1 cellular context compared by ENCODE assay signal in genomic region chr17:46770818-46771600, GRCh38.
TF ChIP-seq lines count a peak whose summit lies in the region.

No MANE protein-coding gene starts in this region.

TF ChIP-seq in HepG2, 621 proteins besides CTCF, POLR2A, EP300 and RAD21 (continued from another document and continues in another):
- TF ChIP-seq ARID3A (IDR thresholded peaks at IDR 0.05; ENCODE audit: low read depth, low read length) (no peak), NAIF1 (CRISPR knock-in tag; IDR thresholded peaks at IDR 0.05; ENCODE audit: borderline replicate concordance) (no peak), HNRNPK (IDR thresholded peaks at IDR 0.05; ENCODE audit: low read depth, low read length, poor library complexity, severe bottlenecking) (peak; percentile 60), ZNF607 (CRISPR knock-in tag; IDR thresholded peaks at IDR 0.05; ENCODE audit: borderline replicate concordance) (no peak; the same call in none of the 2 replicates), MTA1 (CRISPR knock-in tag; IDR thresholded peaks at IDR 0.05; ENCODE audit: borderline replicate concordance) (no peak), ZFYVE20 (CRISPR knock-in tag; IDR thresholded peaks at IDR 0.05; ENCODE audit: borderline replicate concordance, low read depth) (no peak), ATF7 (IDR thresholded peaks at IDR 0.05) (no peak), ATF7 (CRISPR knock-in tag; IDR thresholded peaks at IDR 0.05) (no peak), FOXO1 (CRISPR knock-in tag; IDR thresholded peaks at IDR 0.05) (no peak), ETV6 (CRISPR knock-in tag; conservative IDR thresholded peaks at IDR 0.05) (peak; percentile 92; the same call in 1 of the 2 replicates), MTF2 (CRISPR knock-in tag; IDR thresholded peaks at IDR 0.05; ENCODE audit: borderline replicate concordance) (no peak), ZNF318 (CRISPR knock-in tag; IDR thresholded peaks at IDR 0.05) (peak; percentile 19; the same call in 1 of the 2 replicates), ZNF205 (CRISPR knock-in tag; IDR thresholded peaks at IDR 0.05) (no peak), ZNF597 (CRISPR knock-in tag; IDR thresholded peaks at IDR 0.05) (peak; percentile 19; the same call in 1 of the 2 replicates), MEIS1 (CRISPR knock-in tag; IDR thresholded peaks at IDR 0.05; ENCODE audit: borderline replicate concordance) (peak; percentile 57; the same call in 1 of the 2 replicates), NFYC (CRISPR knock-in tag; IDR thresholded peaks at IDR 0.05) (no peak), MYC (CRISPR knock-in tag; IDR thresholded peaks at IDR 0.05; ENCODE audit: borderline replicate concordance) (peak; percentile 59; the same call in 1 of the 2 replicates), KDM2A (CRISPR knock-in tag; IDR thresholded peaks at IDR 0.05; ENCODE audit: borderline replicate concordance, low read depth) (peak; percentile 66), GATA4 (IDR thresholded peaks at IDR 0.05; ENCODE audit: borderline replicate concordance, low read depth) (peak; percentile 13; the same call in 1 of the 2 replicates), ATF6 (CRISPR knock-in tag; conservative IDR thresholded peaks at IDR 0.05) (no peak), FLYWCH1 (CRISPR knock-in tag; IDR thresholded peaks at IDR 0.05) (no peak), BRD4 (CRISPR knock-in tag; IDR thresholded peaks at IDR 0.05) (peak; percentile 34; the same call in 1 of the 2 replicates), HINFP (CRISPR knock-in tag; IDR thresholded peaks at IDR 0.05; ENCODE audit: low read depth) (no peak; the same call in 1 of the 2 replicates), ELF4 (CRISPR knock-in tag; IDR thresholded peaks at IDR 0.05; ENCODE audit: borderline replicate concordance) (no peak), GABPB1 (CRISPR knock-in tag; IDR thresholded peaks at IDR 0.05) (peak; percentile 64; the same call in 1 of the 2 replicates), RARA (CRISPR knock-in tag; IDR thresholded peaks at IDR 0.05) (no peak; the same call in 1 of the 2 replicates), IKZF1 (IDR thresholded peaks at IDR 0.05) (no peak), ZNF138 (CRISPR knock-in tag; IDR thresholded peaks at IDR 0.05; ENCODE audit: low read depth) (no peak), SIN3A (IDR thresholded peaks at IDR 0.05; ENCODE audit: borderline replicate concordance, low read depth, low read length) (no peak), GZF1 (CRISPR knock-in tag; IDR thresholded peaks at IDR 0.05) (peak; percentile 79; the same call in 1 of the 2 replicates), PRMT3 (CRISPR knock-in tag; IDR thresholded peaks at IDR 0.05; ENCODE audit: borderline replicate concordance, low read depth) (0 out of 2 replicates have a peak, but pooled peaks have one; percentile 6), NR2C2 (CRISPR knock-in tag; IDR thresholded peaks at IDR 0.05; ENCODE audit: borderline replicate concordance) (no peak; the same call in none of the 2 replicates), ETS1 (CRISPR knock-in tag; IDR thresholded peaks at IDR 0.05) (no peak; the same call in 1 of the 2 replicates), HNRNPL (IDR thresholded peaks at IDR 0.05; ENCODE audit: low read depth, low read length) (0 out of 2 replicates have a peak, but pooled peaks have one; percentile 49), EEA1 (CRISPR knock-in tag; IDR thresholded peaks at IDR 0.05; ENCODE audit: borderline replicate concordance) (peak; percentile 73), NCOA2 (CRISPR knock-in tag; IDR thresholded peaks at IDR 0.05) (no peak; the same call in 1 of the 2 replicates), SALL1 (CRISPR knock-in tag; IDR thresholded peaks at IDR 0.05) (peak; percentile 46; the same call in 1 of the 2 replicates), ZNF18 (CRISPR knock-in tag; IDR thresholded peaks at IDR 0.05; ENCODE audit: insufficient replicate concordance) (no peak), IRX3 (CRISPR knock-in tag; IDR thresholded peaks at IDR 0.05; ENCODE audit: borderline replicate concordance, low read depth) (peak; percentile 90), ZBTB38 (CRISPR knock-in tag; IDR thresholded peaks at IDR 0.05) (no peak; the same call in 1 of the 2 replicates), KLF6 (CRISPR knock-in tag; IDR thresholded peaks at IDR 0.05) (0 out of 2 replicates have a peak, but pooled peaks have one; percentile 22), ZEB1 (IDR thresholded peaks at IDR 0.05; ENCODE audit: insufficient replicate concordance, low read depth) (no peak), NFATC3 (CRISPR knock-in tag; IDR thresholded peaks at IDR 0.05) (no peak), TSC22D2 (CRISPR knock-in tag; IDR thresholded peaks at IDR 0.05; ENCODE audit: borderline replicate concordance) (no peak), ARNT (IDR thresholded peaks at IDR 0.05) (no peak), TFE3 (CRISPR knock-in tag; IDR thresholded peaks at IDR 0.05) (no peak; the same call in 1 of the 2 replicates)
